ENCODE assay signal across 2 cellular contexts in genomic region chr19:46478356-46478986, GRCh38.
TF ChIP-seq lines count a peak whose summit lies in the region.

No MANE protein-coding gene starts in this region.

TF ChIP-seq in K562, 482 proteins besides CTCF, POLR2A, EP300 and RAD21 (continues in another document):
- TF ChIP-seq ZNF12 (CRISPR knock-in tag; IDR thresholded peaks at IDR 0.05) (no peak), BRD9 (IDR thresholded peaks at IDR 0.05; ENCODE audit: low read depth, partially characterized antibody) (no peak), CTBP1 (IDR thresholded peaks at IDR 0.05; ENCODE audit: borderline replicate concordance) (peak; percentile 58; the same call in 1 of the 2 replicates), EGR1 (conservative IDR thresholded peaks at IDR 0.05) (no peak), RBM15 (IDR thresholded peaks at IDR 0.05; ENCODE audit: insufficient read depth, low read length) (no peak), SFPQ (IDR thresholded peaks at IDR 0.05; ENCODE audit: low read depth, low read length) (no peak), ZNF23 (CRISPR knock-in tag; IDR thresholded peaks at IDR 0.05) (no peak), ARNT (IDR thresholded peaks at IDR 0.05) (no peak), ZNF121 (CRISPR knock-in tag; conservative IDR thresholded peaks at IDR 0.05) (no peak), HNRNPH1 (optimal IDR thresholded peaks at IDR 0.05; ENCODE audit: low read depth, low read length) (no peak), NFRKB (IDR thresholded peaks at IDR 0.05; ENCODE audit: low read depth) (no peak), ZBTB1 (CRISPR knock-in tag; IDR thresholded peaks at IDR 0.05; ENCODE audit: borderline replicate concordance, low read depth) (no peak), MTA1 (IDR thresholded peaks at IDR 0.05; ENCODE audit: borderline replicate concordance) (no peak), NR2F6 (CRISPR knock-in tag; IDR thresholded peaks at IDR 0.05) (no peak), CUX1 (CRISPR knock-in tag; IDR thresholded peaks at IDR 0.05) (no peak), CC2D1A (IDR thresholded peaks at IDR 0.05) (no peak), ZNF398 (CRISPR knock-in tag; IDR thresholded peaks at IDR 0.05) (no peak), ZC3H4 (CRISPR knock-in tag; IDR thresholded peaks at IDR 0.05; ENCODE audit: borderline replicate concordance) (no peak)

TF ChIP-seq in neural cell, 6 proteins besides CTCF, POLR2A, EP300 and RAD21:
- TF ChIP-seq REST (IDR thresholded peaks at IDR 0.05; ENCODE audit: borderline replicate concordance) (peak; percentile 74), TAF1 (IDR thresholded peaks at IDR 0.05; ENCODE audit: low read depth) (no peak), SMC3 (conservative IDR thresholded peaks at IDR 0.05; ENCODE audit: poor library complexity) (peak; percentile 38), EZH2 (IDR thresholded peaks at IDR 0.05; ENCODE audit: borderline replicate concordance, insufficient read depth, low read length, poor library complexity, severe bottlenecking) (no peak), MXI1 (conservative IDR thresholded peaks at IDR 0.05; ENCODE audit: poor library complexity, severe bottlenecking) (peak; percentile 84), POLR2AphosphoS5 (IDR thresholded peaks at IDR 0.05) (peak; percentile 59)
